In genomic region chr13:110571897-110572777, GRCh38 we compare ENCODE assay signal across 27 cellular contexts.
"Had no signal": no experiment of that assay in that cellular context is flagged by ENCODE, and none has a peak within 500 bp of the region (broad histone marks: within the 10 kb centered on the region; RNA-seq: fewer than 3 reads in every experiment).

No MANE protein-coding gene starts in this region.

- H3K36me3 ChIP-seq: brain microvascular endothelial cell, heart left ventricle, neural progenitor cell, thoracic aorta, vagina had no signal

- H3K27me3 ChIP-seq: neural progenitor cell, vagina had no signal

- H3K4me2 ChIP-seq: neural progenitor cell had no signal

- H3K4me1 ChIP-seq: vagina had no signal

- H3K4me3 ChIP-seq: heart left ventricle, neural progenitor cell, thoracic aorta, vagina had no signal

- H3K27ac ChIP-seq: brain microvascular endothelial cell, heart left ventricle, neural progenitor cell, thoracic aorta, vagina, VCaP had no signal

- H3K36me3 Mint-ChIP-seq: activated naive CD4-positive, alpha-beta T cell treated with anti-CD3 and anti-CD28 coated beads, Interleukin-2, amount 10 ng/mL, durations not matched to agents 7 days and 5 days; activated naive CD8-positive, alpha-beta T cell treated with anti-CD3 and anti-CD28 coated beads, Interleukin-2, amount 10 ng/mL, durations not matched to agents 7 days and 5 days; immature natural killer cell; naive thymus-derived CD8-positive, alpha-beta T cell; neural progenitor cell; stimulated activated effector memory CD8-positive, alpha-beta T cell treated with anti-CD3 and anti-CD28 coated beads, Interleukin-12 subunit alpha, Interleukin-12 subunit beta, amount 100 ng/mL, for 72 hours; type B pancreatic cell had no signal

- H3K4me3 Mint-ChIP-seq: activated naive CD4-positive, alpha-beta T cell treated with anti-CD3 and anti-CD28 coated beads, Interleukin-2, amount 10 ng/mL, durations not matched to agents 7 days and 5 days; activated naive CD8-positive, alpha-beta T cell treated with anti-CD3 and anti-CD28 coated beads, Interleukin-2, amount 10 ng/mL, durations not matched to agents 7 days and 5 days; activated T-cell treated with anti-CD3 and anti-CD28 coated beads, Interleukin-2, amount 50 U/mL, for 72 hours; effector memory CD8-positive, alpha-beta T cell; immature natural killer cell; naive thymus-derived CD8-positive, alpha-beta T cell; stimulated activated effector memory CD8-positive, alpha-beta T cell treated with anti-CD3 and anti-CD28 coated beads, Interleukin-12 subunit alpha, Interleukin-12 subunit beta, amount 100 ng/mL, for 72 hours; stimulated activated naive CD8-positive, alpha-beta T cell treated with anti-CD3 and anti-CD28 coated beads, Interleukin-15, Interleukin-2, amounts not matched to agents 100 ng/mL and 50 ng/mL, for 24 hours; type B pancreatic cell had no signal

- DNase-seq: activated CD4-positive, alpha-beta T cell treated with anti-CD3 and anti-CD28 coated beads for 4 hours; activated CD4-positive, alpha-beta T cell treated with anti-CD3 and anti-CD28 coated beads, Interleukin-2, amount 50 U/mL, for 4 hours; activated gamma-delta T cell; activated naive CD4-positive, alpha-beta T cell treated with anti-CD3 and anti-CD28 coated beads, Interleukin-2, amount 10 ng/mL, durations not matched to agents 7 days and 5 days; activated naive CD8-positive, alpha-beta T cell treated with anti-CD3 and anti-CD28 coated beads, Interleukin-2, amount 10 ng/mL, durations not matched to agents 7 days and 5 days; activated T-cell treated with anti-CD3 and anti-CD28 coated beads for 4 hours; activated T-cell treated with anti-CD3 and anti-CD28 coated beads, Interleukin-2, amount 50 U/mL, for 72 hours; brain microvascular endothelial cell; caudate nucleus; cortex of kidney; effector memory CD8-positive, alpha-beta T cell; heart left ventricle; hypothalamus; immature natural killer cell; left ventricle myocardium superior; mammary epithelial cell; naive thymus-derived CD8-positive, alpha-beta T cell; right cardiac atrium; stimulated activated CD4-positive, alpha-beta T cell treated with anti-CD3 and anti-CD28 coated beads, Interleukin-12 subunit alpha, Interleukin-12 subunit beta, amount 100 ng/mL, for 4 hours; stimulated activated CD4-positive, alpha-beta T cell treated with anti-CD3 and anti-CD28 coated beads, Interleukin-4, amount 100 ng/mL, for 24 hours had no signal

- H3K9me3 ChIP-seq: heart left ventricle, thoracic aorta, vagina had no signal

- H3K27ac Mint-ChIP-seq: activated naive CD4-positive, alpha-beta T cell treated with anti-CD3 and anti-CD28 coated beads, Interleukin-2, amount 10 ng/mL, durations not matched to agents 7 days and 5 days; activated naive CD8-positive, alpha-beta T cell treated with anti-CD3 and anti-CD28 coated beads, Interleukin-2, amount 10 ng/mL, durations not matched to agents 7 days and 5 days; activated T-cell treated with anti-CD3 and anti-CD28 coated beads, Interleukin-2, amount 50 U/mL, for 72 hours; effector memory CD8-positive, alpha-beta T cell; immature natural killer cell; neural progenitor cell; stimulated activated effector memory CD8-positive, alpha-beta T cell treated with anti-CD3 and anti-CD28 coated beads, Interleukin-12 subunit alpha, Interleukin-12 subunit beta, amount 100 ng/mL, for 72 hours; stimulated activated naive CD8-positive, alpha-beta T cell treated with anti-CD3 and anti-CD28 coated beads, Interleukin-15, Interleukin-2, amounts not matched to agents 100 ng/mL and 50 ng/mL, for 24 hours had no signal

- H3K9ac ChIP-seq: neural progenitor cell had no signal

- H3K9me3 Mint-ChIP-seq: activated naive CD4-positive, alpha-beta T cell treated with anti-CD3 and anti-CD28 coated beads, Interleukin-2, amount 10 ng/mL, durations not matched to agents 7 days and 5 days; activated naive CD8-positive, alpha-beta T cell treated with anti-CD3 and anti-CD28 coated beads, Interleukin-2, amount 10 ng/mL, durations not matched to agents 7 days and 5 days; activated T-cell treated with anti-CD3 and anti-CD28 coated beads, Interleukin-2, amount 50 U/mL, for 72 hours; effector memory CD8-positive, alpha-beta T cell; immature natural killer cell; naive thymus-derived CD8-positive, alpha-beta T cell; neural progenitor cell; stimulated activated effector memory CD8-positive, alpha-beta T cell treated with anti-CD3 and anti-CD28 coated beads, Interleukin-12 subunit alpha, Interleukin-12 subunit beta, amount 100 ng/mL, for 72 hours; stimulated activated naive CD8-positive, alpha-beta T cell treated with anti-CD3 and anti-CD28 coated beads, Interleukin-15, Interleukin-2, amounts not matched to agents 100 ng/mL and 50 ng/mL, for 24 hours; type B pancreatic cell had no signal

- ATAC-seq: activated T-cell treated with anti-CD3 and anti-CD28 coated beads, Interleukin-2, amount 50 U/mL, for 72 hours; effector memory CD8-positive, alpha-beta T cell; heart left ventricle; left ventricle myocardium superior; naive thymus-derived CD8-positive, alpha-beta T cell; right cardiac atrium; stimulated activated effector memory CD8-positive, alpha-beta T cell treated with anti-CD3 and anti-CD28 coated beads, Interleukin-12 subunit alpha, Interleukin-12 subunit beta, amount 100 ng/mL, for 72 hours had no signal
